ENCODE assay signal across 11 cellular contexts in the genomic region with DNA sequence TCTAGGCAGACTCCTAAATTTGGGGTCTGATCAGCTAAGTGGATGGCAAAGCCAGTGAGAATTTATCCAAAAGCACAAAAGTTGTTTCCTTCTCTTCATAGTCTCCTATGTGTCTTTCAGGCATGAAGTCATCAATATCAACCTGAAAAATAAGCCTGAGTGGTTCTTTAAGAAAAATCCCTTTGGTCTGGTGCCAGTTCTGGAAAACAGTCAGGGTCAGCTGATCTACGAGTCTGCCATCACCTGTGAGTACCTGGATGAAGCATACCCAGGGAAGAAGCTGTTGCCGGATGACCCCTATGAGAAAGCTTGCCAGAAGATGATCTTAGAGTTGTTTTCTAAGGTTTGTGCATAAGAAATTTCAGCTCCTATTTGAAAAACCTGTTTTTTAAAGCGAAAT. TPM values are rescaled to one million over a fixed set of nuclear protein-coding genes. Genes with fewer than 3 reads are reported as not detected.
DNase-seq lines count a peak whose midpoint lies in the region; ATAC-seq and TF ChIP-seq lines count a peak whose summit lies in the region.
"Had no signal": no experiment of that assay in that cellular context is flagged by ENCODE, and none has a peak within 500 bp of the region (broad histone marks: within the 10 kb centered on the region; RNA-seq: fewer than 3 reads in every experiment).

No MANE protein-coding gene starts in this region.

- no peak overlapping the region for H2AFZ ChIP-seq in fibroblast of lung (ENCODE audit: low read length)

- H3K36me3 Mint-ChIP-seq in activated CD4-positive, alpha-beta T cell treated with anti-CD3 and anti-CD28 coated beads for 36 hours (ENCODE audit: low read depth), result peaks cover 80% of the 10 kb centered on the region
- peaks cover 97% of the 10 kb centered on the region for H3K36me3 Mint-ChIP-seq in activated T-helper 17 cell treated with anti-CD3 and anti-CD28 coated beads, Interleukin-2, amount 50 U/mL, for 72 hours (ENCODE audit: low read depth)

- intact Hi-C loops in activated CD4-positive, alpha-beta T cell treated with anti-CD3 and anti-CD28 coated beads for 36 hours (cut with DNase I, micrococcal nuclease), result no loop called here
- intact Hi-C loops in sigmoid colon (cut with DNase I), result loop anchor here (10.0 kb wide), 1 partner anchor 345 kb away; the partner anchor contains the start of gene STN1

- H3K4me1 Mint-ChIP-seq in activated CD4-positive, alpha-beta T cell treated with anti-CD3 and anti-CD28 coated beads for 36 hours, result peaks cover 75% of the 10 kb centered on the region
- peaks cover 52% of the 10 kb centered on the region for H3K4me1 Mint-ChIP-seq in activated T-helper 17 cell treated with anti-CD3 and anti-CD28 coated beads, Interleukin-2, amount 50 U/mL, for 72 hours

- TF ChIP-seq POLR2A in sigmoid colon (IDR thresholded peaks at IDR 0.05), result no peak

- CTCF ChIA-PET in activated CD4-positive, alpha-beta T cell treated with anti-CD3 and anti-CD28 coated beads for 36 hours (lab: Charles Lee), result interaction anchor here (0.6 to 3.1 kb wide), 4 partner anchors 15 to 357 kb away, joined by 3 to 9 read pairs (median 3); partner anchors contain the start of gene CFAP58

- TF ChIP-seq CTCF in fibroblast of lung (conservative IDR thresholded peaks at IDR 0.05 in 1 of 2, IDR thresholded peaks at IDR 0.05 in 1 of 2; ENCODE audit: low read depth in 1 of 2, low read length in 2 of 2) (no peak), sigmoid colon (IDR thresholded peaks at IDR 0.05) (no peak)

- DNase-seq in activated CD4-positive, alpha-beta T cell treated with anti-CD3 and anti-CD28 coated beads for 36 hours, result no peak
- DNase-seq in activated CD4-positive, alpha-beta T cell treated with anti-CD3 and anti-CD28 coated beads, Interleukin-2, amount 50 U/mL, for 48 hours, result no peak
- DNase-seq in fibroblast of lung (ENCODE audit: low read depth in 2 of 2), result no peak
- DNase-seq in sigmoid colon, result no peak
- no peak for DNase-seq in SIG-M5 treated with dmso at 0.1 percent for 504 hours (lab: John Stamatoyannopoulos, UW; ENCODE audit: unreplicated experiment)
- DNase-seq: nephron progenitor cell; stimulated activated CD4-positive, alpha-beta T cell treated with anti-CD3 and anti-CD28 coated beads, Interleukin-15, amount 100 ng/mL, for 24 hours had no signal

- peaks cover 2% of the 10 kb centered on the region for H4K20me1 ChIP-seq in fibroblast of lung (ENCODE audit: control insufficient read depth, extremely low read depth, insufficient read depth, low read length)

- peak overlapping the region; percentile 89 for H3K27ac Mint-ChIP-seq in activated CD4-positive, alpha-beta T cell treated with anti-CD3 and anti-CD28 coated beads for 36 hours
- peak overlapping the region; percentile 67 for H3K27ac Mint-ChIP-seq in activated T-helper 17 cell treated with anti-CD3 and anti-CD28 coated beads, Interleukin-2, amount 50 U/mL, for 72 hours

- H3K36me3 ChIP-seq in fibroblast of lung (ENCODE audit: control insufficient read depth, insufficient read depth, low read length) (peaks cover 18% of the 10 kb centered on the region), sigmoid colon (peaks cover 4 to 71% (median 12%) of the 10 kb centered on the region in 4 donors)

- H3K4me3 ChIP-seq in fibroblast of lung (replicated peaks in 1 of 4; ENCODE audit: control extremely low read depth in 1 of 4, insufficient read depth in 1 of 4, low read depth in 3 of 4, low read length in 4 of 4) (no peak overlapping the region), sigmoid colon (no peak overlapping the region)
- H3K4me3 ChIP-seq: A549 had no signal

- no peak for TF ChIP-seq EP300 in sigmoid colon (IDR thresholded peaks at IDR 0.05)

- POLR2A ChIA-PET in activated CD4-positive, alpha-beta T cell treated with anti-CD3 and anti-CD28 coated beads for 36 hours (lab: Charles Lee), result no interaction called here

- H3K27me3 ChIP-seq in fibroblast of lung (ENCODE audit: control insufficient read depth, insufficient read depth, low read length), result no peaks in the 10 kb centered on the region
- no peaks in the 10 kb centered on the region for H3K27me3 ChIP-seq in sigmoid colon

- H3K9ac ChIP-seq in fibroblast of lung (ENCODE audit: insufficient read depth, low read length), result no peak overlapping the region

- H3K4me3 Mint-ChIP-seq in activated CD4-positive, alpha-beta T cell treated with anti-CD3 and anti-CD28 coated beads for 36 hours, result no peak overlapping the region
- H3K4me3 Mint-ChIP-seq in activated T-helper 17 cell treated with anti-CD3 and anti-CD28 coated beads, Interleukin-2, amount 50 U/mL, for 72 hours, result peak overlapping the region; percentile 78
- H3K4me3 Mint-ChIP-seq: nephron progenitor cell had no signal

- no peaks in the 10 kb centered on the region for H3K9me3 Mint-ChIP-seq in activated CD4-positive, alpha-beta T cell treated with anti-CD3 and anti-CD28 coated beads for 36 hours (ENCODE audit: low read depth)
- no peaks in the 10 kb centered on the region for H3K9me3 Mint-ChIP-seq in activated T-helper 17 cell treated with anti-CD3 and anti-CD28 coated beads, Interleukin-2, amount 50 U/mL, for 72 hours
- H3K9me3 Mint-ChIP-seq: nephron progenitor cell had no signal

- ATAC-seq in activated CD4-positive, alpha-beta T cell treated with anti-CD3 and anti-CD28 coated beads for 36 hours, result no peak
- ATAC-seq in activated T-helper 17 cell treated with anti-CD3 and anti-CD28 coated beads, Interleukin-2, amount 50 U/mL, for 72 hours (replicated peaks), result no peak
- ATAC-seq in HG02981 (IDR thresholded peaks at IDR 0.05; ENCODE audit: unreplicated experiment), result no peak
- no peak for ATAC-seq in HG03097 (IDR thresholded peaks at IDR 0.05; ENCODE audit: low FRiP score, unreplicated experiment)
- ATAC-seq: A549 had no signal

- peak overlapping the region; percentile 13 for H3K4me2 ChIP-seq in fibroblast of lung (ENCODE audit: extremely low read depth, insufficient read depth, low read length)

- H3K27me3 Mint-ChIP-seq in activated CD4-positive, alpha-beta T cell treated with anti-CD3 and anti-CD28 coated beads for 36 hours, result no peaks in the 10 kb centered on the region
- H3K27me3 Mint-ChIP-seq in activated T-helper 17 cell treated with anti-CD3 and anti-CD28 coated beads, Interleukin-2, amount 50 U/mL, for 72 hours, result no peaks in the 10 kb centered on the region

- 91 to 93% methylated on average over 3 of the region's 3 CpGs for WGBS in sigmoid colon, 2 donors

- peaks cover 60% of the 10 kb centered on the region for H3K79me2 ChIP-seq in fibroblast of lung (ENCODE audit: control insufficient read depth, insufficient read depth, low read length)

- H3K9me3 ChIP-seq in fibroblast of lung (ENCODE audit: control insufficient read depth, insufficient read depth, low read depth, low read length), result no peaks in the 10 kb centered on the region
- no peaks in the 10 kb centered on the region for H3K9me3 ChIP-seq in sigmoid colon
- H3K9me3 ChIP-seq: A549 had no signal

- H3K4me1 ChIP-seq in fibroblast of lung (ENCODE audit: control insufficient read depth, extremely low read depth, insufficient read depth, low read length) (peaks cover 14% of the 10 kb centered on the region), sigmoid colon (peaks cover 0 to 43% (median 37%) of the 10 kb centered on the region in 4 donors)

- H3K27ac ChIP-seq in fibroblast of lung (ENCODE audit: insufficient read depth, low read length), result peak overlapping the region; percentile 64
- peak overlapping the region; percentile 35 to 66 (median 56) for H3K27ac ChIP-seq in sigmoid colon

RNA-seq across cellular contexts. Expression of gene GSTO1, which starts 4.8 kb away (rescaled TPM):
- 100 to 1,000 TPM; 261 to 320 TPM for total RNA-seq in activated CD4-positive, alpha-beta T cell treated with anti-CD3 and anti-CD28 coated beads for 36 hours
- total RNA-seq in activated T-helper 17 cell treated with anti-CD3 and anti-CD28 coated beads, Interleukin-2, amount 50 U/mL, for 72 hours, result 100 to 1,000 TPM; 226 to 258 TPM
- 145 and 151 TPM in 2 replicates for total RNA-seq in fibroblast of lung
- polyA plus RNA-seq in fibroblast of lung, result 249 and 311 TPM in 2 replicates
- polyA plus RNA-seq in fibroblast of lung (2012), result 243 and 320 TPM in 2 replicates
- polyA minus RNA-seq in fibroblast of lung (ENCODE audit: low replicate concordance), result 11.0 and 14.4 TPM in 2 replicates
- total RNA-seq in sigmoid colon, result 100 to 1,000 TPM in 3 of 4 donors, 10 to 100 TPM in 1; 77.5 to 178 (median 131) TPM
- 100 to 1,000 TPM; 107 to 189 (median 141) TPM for polyA plus RNA-seq in sigmoid colon

RNA-seq across cellular contexts. Expression of gene GSTO2, which starts 9.5 kb away (rescaled TPM):
- 1 to 10 TPM; 2.1 to 2.8 TPM for total RNA-seq in activated CD4-positive, alpha-beta T cell treated with anti-CD3 and anti-CD28 coated beads for 36 hours
- 1 to 10 TPM in 1 of 2 donors, under 1 TPM in 1; 0.28 to 1.4 TPM for total RNA-seq in activated T-helper 17 cell treated with anti-CD3 and anti-CD28 coated beads, Interleukin-2, amount 50 U/mL, for 72 hours
- total RNA-seq in fibroblast of lung, result 2.1 and 3.1 TPM in 2 replicates
- polyA plus RNA-seq in fibroblast of lung, result 2.9 and 5.9 TPM in 2 replicates
- polyA plus RNA-seq in fibroblast of lung (2012), result 2.8 and 4.8 TPM in 2 replicates
- 2.4 and 2.7 TPM in 2 replicates for polyA minus RNA-seq in fibroblast of lung (ENCODE audit: low replicate concordance)
- total RNA-seq in sigmoid colon, result 1 to 10 TPM in 3 of 4 donors, under 1 TPM in 1; 0.68 to 2.1 (median 1.4) TPM
- 10 to 100 TPM in 2 of 3 donors, 1 to 10 TPM in 1; 9.7 to 13.2 (median 12.2) TPM for polyA plus RNA-seq in sigmoid colon

RNA-seq across cellular contexts. Expression of gene CFAP43, which starts 27.3 kb away (rescaled TPM):
- under 1 TPM; 0.09 TPM for total RNA-seq in activated CD4-positive, alpha-beta T cell treated with anti-CD3 and anti-CD28 coated beads for 36 hours
- total RNA-seq in activated T-helper 17 cell treated with anti-CD3 and anti-CD28 coated beads, Interleukin-2, amount 50 U/mL, for 72 hours, result under 1 TPM in 1 of 2 donors, not detected in 1; 0.16 TPM
- under 0.01 and 0.26 TPM in 2 replicates for total RNA-seq in fibroblast of lung
- 0.06 and 0.10 TPM in 2 replicates for polyA plus RNA-seq in fibroblast of lung
- 0.08 TPM in 1 of 2 replicates, not detected in the other for polyA plus RNA-seq in fibroblast of lung (2012)
- not detected in 2 replicates for polyA minus RNA-seq in fibroblast of lung (ENCODE audit: low replicate concordance)
- total RNA-seq in sigmoid colon, result under 1 TPM; 0.36 to 0.83 (median 0.59) TPM
- under 1 TPM in 2 of 3 donors, not detected in 1; 0.22 to 0.60 TPM for polyA plus RNA-seq in sigmoid colon
